Comparison of ENCODE assay signal across 21 cellular contexts in genomic region chr6:34553146-34553545, GRCh38. TPM values are rescaled to one million over a fixed set of nuclear protein-coding genes. Genes with fewer than 3 reads are reported as not detected.
DNase-seq lines count a peak whose midpoint lies in the region; ATAC-seq and TF ChIP-seq lines count a peak whose summit lies in the region.
"Had no signal": no experiment of that assay in that cellular context is flagged by ENCODE, and none has a peak within 500 bp of the region (broad histone marks: within the 10 kb centered on the region; RNA-seq: fewer than 3 reads in every experiment).

No MANE protein-coding gene starts in this region.

- no peaks in the 10 kb centered on the region for H3K79me1 ChIP-seq in mesenchymal stem cell (replicated peaks; ENCODE audit: low read length, poor library complexity, severe bottlenecking)

- no peak overlapping the region for H4K8ac ChIP-seq in mesenchymal stem cell (ENCODE audit: low read length)

- peaks cover 16% of the 10 kb centered on the region for H3K4me1 Mint-ChIP-seq in type B pancreatic cell (ENCODE audit: unreplicated experiment)

- H3K4me3 ChIP-seq in mesenchymal stem cell (ENCODE audit: insufficient read depth in 1 of 2, low read depth in 1 of 2, low read length in 2 of 2) = no peak overlapping the region
- H3K4me3 ChIP-seq in right lobe of liver = no peak overlapping the region
- H3K4me3 ChIP-seq in right cardiac atrium (ENCODE audit: low read length) = no peak overlapping the region
- H3K4me3 ChIP-seq: GM23248, SJCRH30 had no signal

- no peak overlapping the region for H2AFZ ChIP-seq in mesenchymal stem cell (ENCODE audit: low read depth, low read length)
- H2AFZ ChIP-seq: GM23248 had no signal

- no peak overlapping the region for H3K4ac ChIP-seq in mesenchymal stem cell (ENCODE audit: low read depth in 1 of 2, low read length in 2 of 2)

- H2BK15ac ChIP-seq in mesenchymal stem cell (ENCODE audit: low read depth, poor library complexity, severe bottlenecking) = peak overlapping the region; percentile 12

- H2BK5ac ChIP-seq in mesenchymal stem cell (ENCODE audit: low read depth, low read length, poor library complexity, severe bottlenecking) = no peak overlapping the region

- WGBS in mesenchymal stem cell = 85% methylated on average over 4 of the region's 4 CpGs
- 20% methylated on average over 1 of the region's 4 CpGs for WGBS in right lobe of liver (ENCODE audit: insufficient coverage, low coverage, low lambda C conversion rate, missing lambda C conversion rate)
- WGBS in right cardiac atrium = 75% methylated on average over 4 of the region's 4 CpGs

- no peaks in the 10 kb centered on the region for H3K9me3 Mint-ChIP-seq in type B pancreatic cell
- H3K9me3 Mint-ChIP-seq: CD4-positive, CD25-positive, alpha-beta regulatory T cell had no signal

- H3K23ac ChIP-seq in mesenchymal stem cell (ENCODE audit: low read length in 2 of 2) = no peak overlapping the region

- peak overlapping the region; percentile 99 for H3K27ac ChIP-seq in C4-2B
- H3K27ac ChIP-seq in VCaP = peak overlapping the region; percentile 100
- H3K27ac ChIP-seq in mesenchymal stem cell (ENCODE audit: low read length, poor library complexity, severe bottlenecking) = no peak overlapping the region
- no peak overlapping the region for H3K27ac ChIP-seq in right lobe of liver
- H3K27ac ChIP-seq in right cardiac atrium (ENCODE audit: low read length) = no peak overlapping the region
- H3K27ac ChIP-seq: GM23248, SJCRH30 had no signal

- H3K14ac ChIP-seq in mesenchymal stem cell (ENCODE audit: low read length in 2 of 2) = no peak overlapping the region

- peak overlapping the region; percentile 16 for H3K27ac Mint-ChIP-seq in type B pancreatic cell
- H3K27ac Mint-ChIP-seq: B cell had no signal

- H3K27me3 Mint-ChIP-seq in type B pancreatic cell = peaks cover 6% of the 10 kb centered on the region

- H3K27me3 ChIP-seq in mesenchymal stem cell (ENCODE audit: control insufficient read depth in 1 of 2, insufficient read depth in 1 of 2, low read length in 2 of 2) (peaks cover 0 to 61% of the 10 kb centered on the region in 2 experiments), right lobe of liver (no peaks in the 10 kb centered on the region), right cardiac atrium (ENCODE audit: control insufficient read depth, insufficient read depth) (no peaks in the 10 kb centered on the region)
- H3K27me3 ChIP-seq: SJCRH30 had no signal

- H2AK5ac ChIP-seq in mesenchymal stem cell (ENCODE audit: low read length, severe bottlenecking) = no peak overlapping the region

- H3K4me1 ChIP-seq in mesenchymal stem cell (ENCODE audit: control insufficient read depth, insufficient read depth, low read depth, low read length) (peaks cover 12% of the 10 kb centered on the region), right lobe of liver (no peaks in the 10 kb centered on the region), right cardiac atrium (ENCODE audit: control insufficient read depth, insufficient read depth, low read length) (no peaks in the 10 kb centered on the region)
- H3K4me1 ChIP-seq: SJCRH30 had no signal

- no peak for TF ChIP-seq POLR2A in right lobe of liver (IDR thresholded peaks at IDR 0.05)

- no peak overlapping the region for H3K4me2 ChIP-seq in mesenchymal stem cell (ENCODE audit: low read length, poor library complexity, severe bottlenecking)

- no peak overlapping the region for H3K18ac ChIP-seq in mesenchymal stem cell (ENCODE audit: low read depth in 1 of 2, low read length in 2 of 2)

- peaks cover 1% of the 10 kb centered on the region for H3K9me3 ChIP-seq in mesenchymal stem cell (ENCODE audit: control insufficient read depth, low read length)
- no peaks in the 10 kb centered on the region for H3K9me3 ChIP-seq in right lobe of liver
- H3K9me3 ChIP-seq in right cardiac atrium (ENCODE audit: control insufficient read depth, low read length) = no peaks in the 10 kb centered on the region
- H3K9me3 ChIP-seq: SJCRH30 had no signal

- no peak for ATAC-seq in right lobe of liver
- ATAC-seq in right cardiac atrium = no peak
- ATAC-seq: SK-N-SH treated with all-trans-retinoic acid at 6 μM for 48 hours had no signal

- no peak overlapping the region for H3K4me3 Mint-ChIP-seq in type B pancreatic cell
- H3K4me3 Mint-ChIP-seq: B cell; CD4-positive, CD25-positive, alpha-beta regulatory T cell had no signal

- H2BK120ac ChIP-seq in mesenchymal stem cell (ENCODE audit: low read depth, low read length) = no peak overlapping the region

- TF ChIP-seq CTCF in C4-2B (conservative IDR thresholded peaks at IDR 0.05) = no peak
- no peak for TF ChIP-seq CTCF in VCaP (conservative IDR thresholded peaks at IDR 0.05)
- TF ChIP-seq CTCF in type B pancreatic cell (conservative IDR thresholded peaks at IDR 0.05) = no peak
- no peak for TF ChIP-seq CTCF in right lobe of liver (IDR thresholded peaks at IDR 0.05)

- intact Hi-C loops in right lobe of liver (cut with DNase I) = no loop called here
- intact Hi-C loops in right cardiac atrium (cut with DNase I) = no loop called here

- H4K91ac ChIP-seq in mesenchymal stem cell (ENCODE audit: low read length) = no peak overlapping the region

- H3K36me3 Mint-ChIP-seq in type B pancreatic cell = no peaks in the 10 kb centered on the region
- H3K36me3 Mint-ChIP-seq: CD4-positive, CD25-positive, alpha-beta regulatory T cell had no signal

- peaks cover 0 to 3% of the 10 kb centered on the region in 2 experiments for H3K36me3 ChIP-seq in mesenchymal stem cell (ENCODE audit: control insufficient read depth in 1 of 2, insufficient read depth in 2 of 2, low read depth in 1 of 2, low read length in 2 of 2)
- H3K36me3 ChIP-seq in right lobe of liver = no peaks in the 10 kb centered on the region
- H3K36me3 ChIP-seq: SJCRH30 had no signal

- no peak overlapping the region for H3K9ac ChIP-seq in mesenchymal stem cell (ENCODE audit: low read length)
- H3K9ac ChIP-seq: GM23248 had no signal

- DNase-seq in mesenchymal stem cell (no peak), type B pancreatic cell (ENCODE audit: extremely low spot score, unreplicated experiment) (no peak), right lobe of liver (no peak), right cardiac atrium (no peak)
- DNase-seq in stimulated activated CD4-positive, alpha-beta T cell treated with anti-CD3 and anti-CD28 coated beads, Interleukin-4, amount 100 ng/mL, for 4 hours = no peak
- DNase-seq: CD4-positive, CD25-positive, alpha-beta regulatory T cell; GM23248; H7; NCI-H1092 treated with DMSO at 0.1 percent for 48 hours; NCI-H1436; NCI-H187; NCI-H2081 treated with DMSO at 0.1 percent for 48 hours; NCI-H2171; NCI-H226; NCI-H510A; NCI-H69; SJCRH30 had no signal

- no peak overlapping the region for H2BK12ac ChIP-seq in mesenchymal stem cell (ENCODE audit: low read length in 2 of 2)

RNA-seq across cellular contexts. Expression of gene SPDEF, which starts 3.0 kb away (rescaled TPM):
- polyA plus RNA-seq in mesenchymal stem cell (2013, experiment 1 of 2) = not detected
- 0.05 TPM for polyA plus RNA-seq in mesenchymal stem cell (2013, experiment 2 of 2)
- total RNA-seq in type B pancreatic cell (ENCODE audit: low replicate concordance) = 0.62 and 1.6 TPM in 2 replicates
- not detected for total RNA-seq in right lobe of liver
- under 1 TPM in 2 of 4 donors, not detected in 2; 0.11 to 0.17 TPM for total RNA-seq in right cardiac atrium
- polyA plus RNA-seq in right cardiac atrium = 0.14 TPM
- total RNA-seq: B cell, GM23248, SJCRH30 had no signal
- polyA plus RNA-seq: CD4-positive, CD25-positive, alpha-beta regulatory T cell; GM23248 had no signal

Comparison
In these comparisons a context has a peak if more than half of its experiments do, and no peak if none do; other contexts are left out.
1. H3K27ac ChIP-seq: peak in C4-2B (single experiment) and VCaP (single experiment); none in mesenchymal stem cell (single experiment), right lobe of liver (0 of 3) and right cardiac atrium (single experiment).